ENCODE assay signal across 2 cellular contexts in the genomic region with DNA sequence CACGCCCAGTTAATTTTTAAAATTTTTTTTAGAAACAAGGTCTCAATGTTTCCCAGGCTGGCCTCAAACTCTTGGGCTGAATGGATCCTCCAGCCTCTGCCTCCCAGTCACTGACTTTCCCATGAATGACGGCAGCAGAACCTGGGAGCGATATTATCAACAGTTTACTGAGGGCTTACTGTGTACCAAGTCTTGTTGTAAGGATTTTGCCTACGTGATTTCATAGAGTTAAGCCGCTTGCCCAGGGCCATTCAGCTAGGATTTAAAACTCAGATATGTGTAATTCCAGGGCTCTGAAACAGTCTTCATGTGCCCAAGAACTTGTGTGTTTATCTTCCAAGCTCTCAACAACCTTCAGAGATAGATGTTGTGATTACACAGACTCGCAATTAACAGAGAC.
TF ChIP-seq lines count a peak whose summit lies in the region.

No MANE protein-coding gene starts in this region.

TF ChIP-seq in SK-N-SH, 30 proteins besides CTCF, POLR2A, EP300 and RAD21 (continued from another document):
- TF ChIP-seq, protein P1, sequence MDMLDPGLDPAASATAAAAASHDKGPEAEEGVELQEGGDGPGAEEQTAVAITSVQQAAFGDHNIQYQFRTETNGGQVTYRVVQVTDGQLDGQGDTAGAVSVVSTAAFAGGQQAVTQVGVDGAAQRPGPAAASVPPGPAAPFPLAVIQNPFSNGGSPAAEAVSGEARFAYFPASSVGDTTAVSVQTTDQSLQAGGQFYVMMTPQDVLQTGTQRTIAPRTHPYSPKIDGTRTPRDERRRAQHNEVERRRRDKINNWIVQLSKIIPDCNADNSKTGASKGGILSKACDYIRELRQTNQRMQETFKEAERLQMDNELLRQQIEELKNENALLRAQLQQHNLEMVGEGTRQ (IDR thresholded peaks at IDR 0.05; ENCODE audit: borderline replicate concordance, low read depth, low read length): no peak

TF ChIP-seq in SK-N-SH treated with all-trans-retinoic acid at 6 μM for 48 hours, 23 proteins besides CTCF, POLR2A, EP300 and RAD21 (continued from another document):
- TF ChIP-seq ESRRG (CRISPR knock-in tag; IDR thresholded peaks at IDR 0.05): no peak
- no peak for TF ChIP-seq TOX (CRISPR knock-in tag; IDR thresholded peaks at IDR 0.05; ENCODE audit: borderline replicate concordance)
- no peak for TF ChIP-seq ZNF565 (CRISPR knock-in tag; conservative IDR thresholded peaks at IDR 0.05; ENCODE audit: low read depth)
- TF ChIP-seq PPARA (CRISPR knock-in tag; IDR thresholded peaks at IDR 0.05; ENCODE audit: borderline replicate concordance): no peak
- TF ChIP-seq GLIS3 (CRISPR knock-in tag; IDR thresholded peaks at IDR 0.05): no peak
